In the genomic region with DNA sequence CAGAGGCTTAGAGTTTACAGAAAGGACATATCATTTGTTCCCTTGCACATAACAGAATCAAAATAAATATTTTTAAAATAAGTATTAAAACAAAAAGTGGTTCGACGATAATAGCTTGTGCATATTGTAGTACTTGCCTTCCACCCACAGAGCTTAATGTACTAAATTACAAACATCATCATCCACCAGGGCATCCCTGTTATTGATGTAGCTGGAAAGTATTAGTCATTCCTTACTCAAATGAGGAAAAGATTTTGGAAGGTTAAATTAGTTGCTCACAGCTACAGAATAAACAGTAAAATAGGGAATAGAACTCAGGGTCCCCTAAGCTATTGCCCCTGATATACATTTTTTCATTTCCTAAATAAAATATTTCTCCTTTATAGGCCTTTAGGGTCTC, we compare ENCODE assay signal across 11 cellular contexts.
A peak's percentile ranks its signal among the peaks of the same experiment; 100 is the strongest.
DNase-seq lines count a peak whose midpoint lies in the region; ATAC-seq and TF ChIP-seq lines count a peak whose summit lies in the region.
"Had no signal": no experiment of that assay in that cellular context is flagged by ENCODE, and none has a peak within 500 bp of the region (broad histone marks: within the 10 kb centered on the region; RNA-seq: fewer than 3 reads in every experiment).

No MANE protein-coding gene starts in this region.

- H3K4me3 ChIP-seq in RWPE2 (ENCODE audit: severe bottlenecking) (no peak overlapping the region), skeletal muscle cell (ENCODE audit: low read depth, low read length) (no peak overlapping the region), GM23338 (no peak overlapping the region)

- H3K4me1 ChIP-seq in RWPE2 (ENCODE audit: insufficient read depth, poor library complexity, severe bottlenecking) (peaks cover 19% of the 10 kb centered on the region), GM23338 (ENCODE audit: insufficient read depth) (peaks cover 13% of the 10 kb centered on the region)

- H3K27me3 Mint-ChIP-seq in GM23338 (ENCODE audit: insufficient read depth, low read depth, poor library complexity) = no peaks in the 10 kb centered on the region
- H3K27me3 Mint-ChIP-seq: activated B cell treated with CpG ODN at 0.5 μM for 24 hours had no signal

- no peak for TF ChIP-seq CTCF in RWPE2 (IDR thresholded peaks at IDR 0.05; ENCODE audit: poor library complexity, severe bottlenecking)
- no peak for TF ChIP-seq CTCF in GM23338 (conservative IDR thresholded peaks at IDR 0.05; ENCODE audit: low read depth in 2 of 2)

- H3K4me1 Mint-ChIP-seq in GM23338 = peaks cover 9% of the 10 kb centered on the region; the same call in 2 of the 3 replicates
- H3K4me1 Mint-ChIP-seq: activated B cell treated with CpG ODN at 0.5 μM for 24 hours had no signal

- H4K20me1 ChIP-seq in GM23338 (replicated peaks; ENCODE audit: insufficient read depth) = no peaks in the 10 kb centered on the region

- no peaks in the 10 kb centered on the region for H3K9me3 ChIP-seq in RWPE2 (ENCODE audit: severe bottlenecking)

- ATAC-seq in RWPE2 (ENCODE audit: low read depth) (peak; percentile 60; the same call in 1 of the 3 replicates), GM23338 (no peak), HG02852 (IDR thresholded peaks at IDR 0.05; ENCODE audit: unreplicated experiment) (no peak)

- no peak overlapping the region for H2AFZ ChIP-seq in GM23338

- H3K9me3 Mint-ChIP-seq in GM23338 = peaks cover 1% of the 10 kb centered on the region
- H3K9me3 Mint-ChIP-seq: activated B cell treated with CpG ODN at 0.5 μM for 24 hours had no signal

- no peak overlapping the region for H3K4me3 Mint-ChIP-seq in GM23338
- H3K4me3 Mint-ChIP-seq: activated B cell treated with CpG ODN at 0.5 μM for 24 hours had no signal

- no peak overlapping the region for H3K27ac ChIP-seq in RWPE2 (ENCODE audit: poor library complexity, severe bottlenecking)
- H3K27ac ChIP-seq in GM23338 (ENCODE audit: low read depth) = no peak overlapping the region

- H3K36me3 ChIP-seq in RWPE2 (ENCODE audit: low read depth) (no peaks in the 10 kb centered on the region), GM23338 (ENCODE audit: insufficient read depth) (no peaks in the 10 kb centered on the region; the same call in 1 of the 2 replicates)

- DNase-seq in ELR (ENCODE audit: low read depth) (peak; percentile 66), RWPE2 (ENCODE audit: low spot score) (no peak), fibroblast of the conjunctiva (ENCODE audit: low read depth) (peak; percentile 58), skeletal muscle cell (ENCODE audit: low read depth) (peak; percentile 31), SHP77 treated with DMSO at 0.1 percent for 48 hours (lab: John Stamatoyannopoulos, UW) (no peak), mucosa of gallbladder (ENCODE audit: low spot score) (no peak), GM23338 (ENCODE audit: low spot score) (no peak)
- DNase-seq: activated B cell treated with CpG ODN at 0.5 μM for 24 hours; activated gamma-delta T cell treated with Interleukin-2 at 50 U/mL for 16 hours; effector CD8-positive, alpha-beta T cell had no signal

- H3K79me2 ChIP-seq in GM23338 (replicated peaks; ENCODE audit: insufficient read depth) = peaks cover 27% of the 10 kb centered on the region

- no peak overlapping the region for H3K27ac Mint-ChIP-seq in GM23338
- H3K27ac Mint-ChIP-seq: activated B cell treated with CpG ODN at 0.5 μM for 24 hours had no signal

- no peaks in the 10 kb centered on the region for H3F3A ChIP-seq in GM23338 (replicated peaks; ENCODE audit: low read depth)

- H3K36me3 Mint-ChIP-seq in GM23338 (ENCODE audit: low read depth) = peaks cover 10% of the 10 kb centered on the region

- H3K4me2 ChIP-seq in GM23338 = no peak overlapping the region

- H3K27me3 ChIP-seq in RWPE2 (ENCODE audit: insufficient read depth, poor library complexity, severe bottlenecking) (no peaks in the 10 kb centered on the region), GM23338 (ENCODE audit: insufficient read depth) (no peaks in the 10 kb centered on the region)

- no peaks in the 10 kb centered on the region; the same call in 1 of the 2 replicates for H3K9me2 ChIP-seq in GM23338 (ENCODE audit: insufficient read depth)

TF ChIP-seq in GM23338, 12 proteins besides CTCF, POLR2A, EP300 and RAD21:
- TF ChIP-seq ZNF331 (CRISPR knock-in tag; IDR thresholded peaks at IDR 0.05; ENCODE audit: low read depth) = no peak

Comparison
In these comparisons a context has a peak if more than half of its experiments do, and no peak if none do; other contexts are left out.
1. DNase-seq: peak in ELR (single experiment), fibroblast of the conjunctiva (single experiment) and skeletal muscle cell (single experiment); none in RWPE2 (single experiment), SHP77 treated with DMSO at 0.1 percent for 48 hours (single experiment), mucosa of gallbladder (single experiment) and GM23338 (single experiment).